Comparison of ENCODE assay signal across 12 cellular contexts in genomic region chr2:9721346-9721745, GRCh38.
"Had no signal": no experiment of that assay in that cellular context is flagged by ENCODE, and none has a peak within 500 bp of the region (broad histone marks: within the 10 kb centered on the region; RNA-seq: fewer than 3 reads in every experiment).

No MANE protein-coding gene starts in this region.

- H3K4me3 ChIP-seq: esophagus muscularis mucosa, lower lobe of right lung, vagina had no signal

- H3K9me3 ChIP-seq: esophagus muscularis mucosa, lower lobe of right lung, vagina had no signal

- H3K27me3 ChIP-seq: esophagus muscularis mucosa, vagina had no signal

- ATAC-seq: activated CD8-positive, alpha-beta memory T cell treated with anti-CD3 and anti-CD28 coated beads, Interleukin-2, amount 10 ng/mL, durations not matched to agents 7 days and 5 days; lower lobe of right lung; naive thymus-derived CD8-positive, alpha-beta T cell had no signal

- H3K27ac ChIP-seq: esophagus muscularis mucosa, lower lobe of right lung, vagina had no signal

- H3K4me1 ChIP-seq: esophagus muscularis mucosa, lower lobe of right lung, vagina had no signal

- DNase-seq: activated CD4-positive, alpha-beta memory T cell treated with anti-CD3 and anti-CD28 coated beads, Interleukin-2, amount 10 ng/mL, durations not matched to agents 7 days and 5 days; activated CD4-positive, alpha-beta T cell treated with anti-CD3 and anti-CD28 coated beads for 48 hours; activated CD4-positive, CD25-positive, alpha-beta regulatory T cell; activated CD8-positive, alpha-beta memory T cell treated with anti-CD3 and anti-CD28 coated beads, Interleukin-2, amount 10 ng/mL, durations not matched to agents 7 days and 5 days; effector CD8-positive, alpha-beta T cell; lower lobe of right lung; naive thymus-derived CD8-positive, alpha-beta T cell; nucleus accumbens; T-helper 2 cell; trophoblast cell had no signal

- H3K36me3 ChIP-seq: esophagus muscularis mucosa, lower lobe of right lung, vagina had no signal
